1 cellular context compared by ENCODE assay signal in the genomic region with DNA sequence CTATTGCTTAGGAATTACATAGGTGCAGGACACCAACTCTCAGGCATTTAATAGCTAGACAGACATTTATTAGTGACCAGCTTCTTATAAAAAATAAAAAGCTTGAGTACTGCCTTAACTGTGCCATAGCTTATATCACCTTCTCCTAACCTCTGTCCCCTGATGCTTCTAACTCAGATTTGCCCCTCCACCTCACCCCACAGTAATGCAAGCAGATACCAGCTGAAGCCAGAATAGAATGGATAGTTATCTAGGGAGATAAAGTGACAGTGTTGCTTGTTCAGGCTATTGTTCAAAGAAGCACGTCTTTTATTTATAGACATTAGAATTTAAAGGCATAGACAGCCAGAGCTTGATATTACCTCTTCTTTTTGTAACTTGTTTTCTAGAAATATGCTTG.
TF ChIP-seq lines count a peak whose summit lies in the region.

No MANE protein-coding gene starts in this region.

TF ChIP-seq in GM12878, 131 proteins besides CTCF, POLR2A, EP300 and RAD21 (continued from another document):
- no peak for TF ChIP-seq RB1 (IDR thresholded peaks at IDR 0.05; ENCODE audit: borderline replicate concordance)
- no peak for TF ChIP-seq GATAD2B (conservative IDR thresholded peaks at IDR 0.05; ENCODE audit: low read depth)
- no peak for TF ChIP-seq TCF7 (IDR thresholded peaks at IDR 0.05; ENCODE audit: borderline replicate concordance)
- no peak for TF ChIP-seq LARP7 (IDR thresholded peaks at IDR 0.05)
- TF ChIP-seq KAT2A (conservative IDR thresholded peaks at IDR 0.05; ENCODE audit: control insufficient read depth, low read depth, low read length) = no peak
- TF ChIP-seq, protein P1, sequence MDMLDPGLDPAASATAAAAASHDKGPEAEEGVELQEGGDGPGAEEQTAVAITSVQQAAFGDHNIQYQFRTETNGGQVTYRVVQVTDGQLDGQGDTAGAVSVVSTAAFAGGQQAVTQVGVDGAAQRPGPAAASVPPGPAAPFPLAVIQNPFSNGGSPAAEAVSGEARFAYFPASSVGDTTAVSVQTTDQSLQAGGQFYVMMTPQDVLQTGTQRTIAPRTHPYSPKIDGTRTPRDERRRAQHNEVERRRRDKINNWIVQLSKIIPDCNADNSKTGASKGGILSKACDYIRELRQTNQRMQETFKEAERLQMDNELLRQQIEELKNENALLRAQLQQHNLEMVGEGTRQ (IDR thresholded peaks at IDR 0.05; ENCODE audit: borderline replicate concordance, low read depth, low read length) = no peak
- TF ChIP-seq, protein P2, sequence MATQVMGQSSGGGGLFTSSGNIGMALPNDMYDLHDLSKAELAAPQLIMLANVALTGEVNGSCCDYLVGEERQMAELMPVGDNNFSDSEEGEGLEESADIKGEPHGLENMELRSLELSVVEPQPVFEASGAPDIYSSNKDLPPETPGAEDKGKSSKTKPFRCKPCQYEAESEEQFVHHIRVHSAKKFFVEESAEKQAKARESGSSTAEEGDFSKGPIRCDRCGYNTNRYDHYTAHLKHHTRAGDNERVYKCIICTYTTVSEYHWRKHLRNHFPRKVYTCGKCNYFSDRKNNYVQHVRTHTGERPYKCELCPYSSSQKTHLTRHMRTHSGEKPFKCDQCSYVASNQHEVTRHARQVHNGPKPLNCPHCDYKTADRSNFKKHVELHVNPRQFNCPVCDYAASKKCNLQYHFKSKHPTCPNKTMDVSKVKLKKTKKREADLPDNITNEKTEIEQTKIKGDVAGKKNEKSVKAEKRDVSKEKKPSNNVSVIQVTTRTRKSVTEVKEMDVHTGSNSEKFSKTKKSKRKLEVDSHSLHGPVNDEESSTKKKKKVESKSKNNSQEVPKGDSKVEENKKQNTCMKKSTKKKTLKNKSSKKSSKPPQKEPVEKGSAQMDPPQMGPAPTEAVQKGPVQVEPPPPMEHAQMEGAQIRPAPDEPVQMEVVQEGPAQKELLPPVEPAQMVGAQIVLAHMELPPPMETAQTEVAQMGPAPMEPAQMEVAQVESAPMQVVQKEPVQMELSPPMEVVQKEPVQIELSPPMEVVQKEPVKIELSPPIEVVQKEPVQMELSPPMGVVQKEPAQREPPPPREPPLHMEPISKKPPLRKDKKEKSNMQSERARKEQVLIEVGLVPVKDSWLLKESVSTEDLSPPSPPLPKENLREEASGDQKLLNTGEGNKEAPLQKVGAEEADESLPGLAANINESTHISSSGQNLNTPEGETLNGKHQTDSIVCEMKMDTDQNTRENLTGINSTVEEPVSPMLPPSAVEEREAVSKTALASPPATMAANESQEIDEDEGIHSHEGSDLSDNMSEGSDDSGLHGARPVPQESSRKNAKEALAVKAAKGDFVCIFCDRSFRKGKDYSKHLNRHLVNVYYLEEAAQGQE (IDR thresholded peaks at IDR 0.05; ENCODE audit: low read depth, low read length) = no peak
- no peak for TF ChIP-seq ZNF207 (IDR thresholded peaks at IDR 0.05; ENCODE audit: borderline replicate concordance)
- no peak for TF ChIP-seq BRCA1 (IDR thresholded peaks at IDR 0.05; ENCODE audit: low read depth, low read length)
- TF ChIP-seq CBX5 (IDR thresholded peaks at IDR 0.05; ENCODE audit: low read depth) = no peak
- TF ChIP-seq PML (IDR thresholded peaks at IDR 0.05; ENCODE audit: low read length) = no peak
- no peak for TF ChIP-seq ZSCAN29 (IDR thresholded peaks at IDR 0.05)
